In the genomic region with DNA sequence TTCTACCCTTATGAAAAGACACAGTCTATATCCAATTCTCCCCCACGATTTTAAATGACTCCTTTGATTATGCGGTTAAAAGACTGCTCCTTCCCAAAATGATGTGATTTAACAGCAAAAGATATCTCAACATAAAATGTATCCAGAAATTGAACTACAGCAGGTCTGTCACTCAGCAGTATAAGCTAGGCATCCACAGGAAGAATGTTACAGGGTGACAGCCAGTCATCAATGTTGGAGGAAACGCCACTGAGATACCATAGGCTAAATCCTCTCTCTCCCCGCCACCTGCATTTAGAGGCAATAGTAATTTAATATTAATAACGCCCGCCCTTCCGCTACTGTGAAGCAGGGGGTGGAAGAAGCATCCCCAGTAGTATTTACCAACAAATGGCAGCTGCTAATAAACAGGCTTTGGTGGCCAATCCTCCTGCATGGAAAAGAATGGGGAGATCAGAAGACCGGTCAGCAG, we compare ENCODE assay signal across 8 cellular contexts. TPM values are rescaled to one million over a fixed set of nuclear protein-coding genes. Genes with fewer than 3 reads are reported as not detected.
DNase-seq lines count a peak whose midpoint lies in the region; ATAC-seq and TF ChIP-seq lines count a peak whose summit lies in the region.

No MANE protein-coding gene starts in this region.

- peak overlapping the region; percentile 99 for H3K9ac ChIP-seq in mesenchymal stem cell (ENCODE audit: low read length)

- peaks cover 11% of the 10 kb centered on the region for H3K79me1 ChIP-seq in mesenchymal stem cell (replicated peaks; ENCODE audit: low read length, poor library complexity, severe bottlenecking)

- H3K36me3 ChIP-seq in adrenal gland (replicated peaks in 1 of 2), result peaks cover 0 to 20% of the 10 kb centered on the region in 2 donors
- peaks cover 2 to 39% of the 10 kb centered on the region in 2 experiments for H3K36me3 ChIP-seq in mesenchymal stem cell (ENCODE audit: control insufficient read depth in 1 of 2, insufficient read depth in 2 of 2, low read depth in 1 of 2, low read length in 2 of 2)

- peak overlapping the region; percentile 91 for H2AFZ ChIP-seq in mesenchymal stem cell (ENCODE audit: low read depth, low read length)

- no peaks in the 10 kb centered on the region for H3K9me3 ChIP-seq in adrenal gland (replicated peaks in 1 of 3)
- H3K9me3 ChIP-seq in mesenchymal stem cell (ENCODE audit: control insufficient read depth, low read length), result no peaks in the 10 kb centered on the region

- H2BK12ac ChIP-seq in mesenchymal stem cell (ENCODE audit: low read length in 2 of 2), result no peak overlapping the region

- H3K23ac ChIP-seq in mesenchymal stem cell (ENCODE audit: low read length in 2 of 2), result no peak overlapping the region

- H3K27ac Mint-ChIP-seq in WTC11, result no peak overlapping the region

- H3K4ac ChIP-seq in mesenchymal stem cell (ENCODE audit: low read depth in 1 of 2, low read length in 2 of 2), result peak overlapping the region in 1 of 2 experiments; percentile 80

- POLR2A ChIA-PET in WTC11 (lab: Charles Lee), result interaction anchor here (1.1 to 1.4 kb wide), 2 partner anchors 152 to 157 kb away, joined by 3 to 11 read pairs; partner anchors contain the start of gene LDHB

- H3K4me3 Mint-ChIP-seq in WTC11, result no peak overlapping the region

- no peaks in the 10 kb centered on the region for H3K27me3 ChIP-seq in adrenal gland
- no peaks in the 10 kb centered on the region for H3K27me3 ChIP-seq in mesenchymal stem cell (ENCODE audit: control insufficient read depth in 1 of 2, insufficient read depth in 1 of 2, low read length in 2 of 2)

- TF ChIP-seq POLR2A in adrenal gland (IDR thresholded peaks at IDR 0.05), result no peak

- H3K4me2 ChIP-seq in mesenchymal stem cell (ENCODE audit: low read length, poor library complexity, severe bottlenecking), result peak overlapping the region; percentile 84

- no peak overlapping the region for H2AK5ac ChIP-seq in mesenchymal stem cell (ENCODE audit: low read length, severe bottlenecking)

- CTCF ChIA-PET in WTC11 (lab: Charles Lee), result interaction anchor here (0.7 to 1.4 kb wide), 2 partner anchors 14 to 152 kb away, joined by 3 to 4 read pairs; no protein-coding TSS in a partner anchor

- H4K8ac ChIP-seq in mesenchymal stem cell (ENCODE audit: low read length), result peak overlapping the region; percentile 10

- H2BK5ac ChIP-seq in mesenchymal stem cell (ENCODE audit: low read depth, low read length, poor library complexity, severe bottlenecking), result no peak overlapping the region

- no peak overlapping the region for H4K91ac ChIP-seq in mesenchymal stem cell (ENCODE audit: low read length)

- no peaks in the 10 kb centered on the region for H3K9me3 Mint-ChIP-seq in WTC11

- peaks cover 14% of the 10 kb centered on the region; the same call in 1 of the 2 replicates for H3K36me3 Mint-ChIP-seq in WTC11

- DNase-seq in HFF-Myc (ENCODE audit: extremely low read depth, low read depth), result no peak
- DNase-seq in adrenal gland, result no peak
- DNase-seq in mesenchymal stem cell, result peak; percentile 3
- no peak for DNase-seq in WTC11 (ENCODE audit: low spot score)
- no peak for DNase-seq in D341Med (ENCODE audit: low spot score)
- no peak for DNase-seq in glomerular visceral epithelial cell (ENCODE audit: extremely low spot score)
- no peak for DNase-seq in NCI-H2107 (lab: John Stamatoyannopoulos, UW)

- peaks cover 26 to 55% of the 10 kb centered on the region in 2 donors for H3K4me1 ChIP-seq in adrenal gland (replicated peaks in 1 of 2)
- peaks cover 7% of the 10 kb centered on the region for H3K4me1 ChIP-seq in mesenchymal stem cell (ENCODE audit: control insufficient read depth, insufficient read depth, low read depth, low read length)

- H3K4me1 Mint-ChIP-seq in WTC11, result peaks cover 14% of the 10 kb centered on the region

- no peak overlapping the region for H2BK15ac ChIP-seq in mesenchymal stem cell (ENCODE audit: low read depth, poor library complexity, severe bottlenecking)

- no peak for ATAC-seq in WTC11

- TF ChIP-seq CTCF in C4-2B (conservative IDR thresholded peaks at IDR 0.05), result no peak
- no peak for TF ChIP-seq CTCF in HFF-Myc (IDR thresholded peaks at IDR 0.05; ENCODE audit: low read depth, low read length, missing control alignments)
- peak in 1 of 6 experiments; percentile 8 for TF ChIP-seq CTCF in adrenal gland (IDR thresholded peaks at IDR 0.05)
- TF ChIP-seq CTCF in WTC11 (IDR thresholded peaks at IDR 0.05), result no peak

- 4 to 10% (median 5%) methylated on average over 8 of the region's 8 CpGs for WGBS in adrenal gland, 4 donors
- WGBS in mesenchymal stem cell, result 18% methylated on average over 7 of the region's 8 CpGs

- no peaks in the 10 kb centered on the region for H3K27me3 Mint-ChIP-seq in WTC11 (ENCODE audit: low read depth)

- H3K27ac ChIP-seq in C4-2B (peak overlapping the region; percentile 63), adrenal gland (peak overlapping the region; percentile 80 to 95 (median 88)), mesenchymal stem cell (ENCODE audit: low read length, poor library complexity, severe bottlenecking) (peak overlapping the region; percentile 80)

- no peak overlapping the region for H2BK120ac ChIP-seq in mesenchymal stem cell (ENCODE audit: low read depth, low read length)

- peak overlapping the region; percentile 80 for H3K4me3 ChIP-seq in HFF-Myc (replicated peaks; ENCODE audit: low read depth, low read length)
- peak overlapping the region in 3 of 4 donors; percentile 63 to 96 (median 93) for H3K4me3 ChIP-seq in adrenal gland
- peak overlapping the region; percentile 54 to 91 for H3K4me3 ChIP-seq in mesenchymal stem cell (ENCODE audit: insufficient read depth in 1 of 2, low read depth in 1 of 2, low read length in 2 of 2)

- intact Hi-C loops in adrenal gland (cut with DNase I), result loop anchor here in 1 of 2 donors (10.0 kb wide), 1 partner anchor 154 kb away; the partner anchor contains the start of gene LDHB

- H3K18ac ChIP-seq in mesenchymal stem cell (ENCODE audit: low read depth in 1 of 2, low read length in 2 of 2), result peak overlapping the region in 1 of 2 experiments; percentile 28

- H3K14ac ChIP-seq in mesenchymal stem cell (ENCODE audit: low read length in 2 of 2), result no peak overlapping the region

TF ChIP-seq in WTC11, 78 proteins besides CTCF, POLR2A, EP300 and RAD21 (continues in another document):
- TF ChIP-seq ATF1 (CRISPR knock-in tag; IDR thresholded peaks at IDR 0.05) (no peak), IRF2 (CRISPR knock-in tag; IDR thresholded peaks at IDR 0.05; ENCODE audit: borderline replicate concordance, low read depth) (no peak), GTF2I (CRISPR knock-in tag; conservative IDR thresholded peaks at IDR 0.05) (no peak), SP1 (CRISPR knock-in tag; conservative IDR thresholded peaks at IDR 0.05) (no peak), ZNF121 (CRISPR knock-in tag; IDR thresholded peaks at IDR 0.05) (no peak), RELA (CRISPR knock-in tag; IDR thresholded peaks at IDR 0.05; ENCODE audit: borderline replicate concordance) (no peak), ERG (CRISPR knock-in tag; IDR thresholded peaks at IDR 0.05) (no peak), ESRRA (CRISPR knock-in tag; IDR thresholded peaks at IDR 0.05; ENCODE audit: borderline replicate concordance) (no peak), GABPB1 (CRISPR knock-in tag; IDR thresholded peaks at IDR 0.05) (no peak), ZNF138 (CRISPR knock-in tag; conservative IDR thresholded peaks at IDR 0.05) (no peak)
- TF ChIP-seq, protein P1, sequence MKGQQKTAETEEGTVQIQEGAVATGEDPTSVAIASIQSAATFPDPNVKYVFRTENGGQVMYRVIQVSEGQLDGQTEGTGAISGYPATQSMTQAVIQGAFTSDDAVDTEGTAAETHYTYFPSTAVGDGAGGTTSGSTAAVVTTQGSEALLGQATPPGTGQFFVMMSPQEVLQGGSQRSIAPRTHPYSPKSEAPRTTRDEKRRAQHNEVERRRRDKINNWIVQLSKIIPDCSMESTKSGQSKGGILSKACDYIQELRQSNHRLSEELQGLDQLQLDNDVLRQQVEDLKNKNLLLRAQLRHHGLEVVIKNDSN (CRISPR knock-in tag; IDR thresholded peaks at IDR 0.05), result no peak
- TF ChIP-seq, protein P2, sequence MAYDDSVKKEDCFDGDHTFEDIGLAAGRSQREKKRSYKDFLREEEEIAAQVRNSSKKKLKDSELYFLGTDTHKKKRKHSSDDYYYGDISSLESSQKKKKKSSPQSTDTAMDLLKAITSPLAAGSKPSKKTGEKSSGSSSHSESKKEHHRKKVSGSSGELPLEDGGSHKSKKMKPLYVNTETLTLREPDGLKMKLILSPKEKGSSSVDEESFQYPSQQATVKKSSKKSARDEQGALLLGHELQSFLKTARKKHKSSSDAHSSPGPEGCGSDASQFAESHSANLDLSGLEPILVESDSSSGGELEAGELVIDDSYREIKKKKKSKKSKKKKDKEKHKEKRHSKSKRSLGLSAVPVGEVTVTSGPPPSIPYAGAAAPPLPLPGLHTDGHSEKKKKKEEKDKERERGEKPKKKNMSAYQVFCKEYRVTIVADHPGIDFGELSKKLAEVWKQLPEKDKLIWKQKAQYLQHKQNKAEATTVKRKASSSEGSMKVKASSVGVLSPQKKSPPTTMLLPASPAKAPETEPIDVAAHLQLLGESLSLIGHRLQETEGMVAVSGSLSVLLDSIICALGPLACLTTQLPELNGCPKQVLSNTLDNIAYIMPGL (CRISPR knock-in tag; IDR thresholded peaks at IDR 0.05), result no peak

RNA-seq across cellular contexts. Expression of gene RECQL, which starts 0.6 kb away (rescaled TPM):
- 10 to 100 TPM; 15.5 to 42.1 (median 28.0) TPM for total RNA-seq in adrenal gland
- 10 to 100 TPM; 12.6 to 21.7 (median 14.6) TPM for polyA plus RNA-seq in adrenal gland
- 43.9 TPM for polyA plus RNA-seq in mesenchymal stem cell (2013, experiment 1 of 2)
- 46.0 TPM for polyA plus RNA-seq in mesenchymal stem cell (2013, experiment 2 of 2)
- total RNA-seq in WTC11 (2021), result 34.1 to 40.3 TPM (median 35.3 TPM) in 3 replicates

RNA-seq across cellular contexts. Expression of gene GOLT1B, which starts 0.8 kb away (rescaled TPM):
- 10 to 100 TPM; 12.9 to 51.1 (median 35.2) TPM for total RNA-seq in adrenal gland
- polyA plus RNA-seq in adrenal gland, result 10 to 100 TPM; 16.1 to 75.1 (median 20.1) TPM
- 45.8 TPM for polyA plus RNA-seq in mesenchymal stem cell (2013, experiment 1 of 2)
- 51.9 TPM for polyA plus RNA-seq in mesenchymal stem cell (2013, experiment 2 of 2)
- 36.1 to 39.7 TPM (median 37.1 TPM) in 3 replicates for total RNA-seq in WTC11 (2021)

RNA-seq across cellular contexts. Expression of gene SPX, which starts 25.3 kb away (rescaled TPM):
- total RNA-seq in adrenal gland, result 1 to 10 TPM in 1 of 8 donors, under 1 TPM in 4, not detected in 3; 0.27 to 3.3 (median 0.49) TPM
- 1 to 10 TPM in 1 of 3 donors, under 1 TPM in 2; 0.33 to 1.2 (median 0.48) TPM for polyA plus RNA-seq in adrenal gland
- polyA plus RNA-seq in mesenchymal stem cell (2013, experiment 1 of 2), result 0.37 TPM
- 0.53 TPM for polyA plus RNA-seq in mesenchymal stem cell (2013, experiment 2 of 2)
- 0.46 to 1.2 TPM (median 0.76 TPM) in 3 replicates for total RNA-seq in WTC11 (2021)
